8 cellular contexts compared by ENCODE assay signal in the genomic region with DNA sequence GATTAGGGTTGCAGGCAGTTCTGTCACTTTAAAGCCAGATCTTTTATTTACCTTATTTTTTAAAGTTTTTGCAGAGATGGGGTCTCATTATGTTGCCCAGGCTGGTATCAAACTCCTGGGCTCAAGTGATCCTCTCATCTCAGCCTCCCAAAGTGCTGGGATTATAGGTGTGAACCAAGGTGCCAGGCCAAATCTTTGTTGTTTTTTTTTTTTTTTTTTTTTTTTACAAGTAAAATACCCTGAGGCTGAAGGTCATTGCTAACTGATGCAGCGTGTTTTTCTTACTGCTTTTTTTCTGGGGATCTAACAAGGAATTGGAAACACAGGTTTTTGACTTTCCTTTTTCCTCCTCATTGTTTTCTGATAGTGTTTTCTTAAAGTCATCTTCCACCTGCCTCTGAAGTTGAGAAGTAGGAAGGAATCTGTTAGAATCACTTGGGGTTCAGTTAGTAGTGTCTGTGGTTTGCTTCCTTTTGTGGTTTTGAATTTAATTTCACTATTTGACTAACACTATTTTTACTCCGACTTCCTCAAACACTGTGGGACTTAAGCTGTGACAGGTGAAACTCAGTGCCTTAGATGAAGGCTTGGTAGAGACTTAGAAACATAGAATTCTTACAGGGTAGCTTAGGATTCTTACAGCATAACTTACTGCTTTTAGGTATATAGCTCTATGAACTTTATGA. TPM values are rescaled to one million over a fixed set of nuclear protein-coding genes. Genes with fewer than 3 reads are reported as not detected.
DNase-seq lines count a peak whose midpoint lies in the region; ATAC-seq and TF ChIP-seq lines count a peak whose summit lies in the region.

No MANE protein-coding gene starts in this region.

- peak overlapping the region; percentile 30 for H3K27ac Mint-ChIP-seq in CD8-positive, alpha-beta T cell
- H3K27ac Mint-ChIP-seq in activated CD8-positive, alpha-beta T cell treated with anti-CD3 and anti-CD28 coated beads, Interleukin-2, amount 10 ng/mL, durations not matched to agents 7 days and 5 days = peak overlapping the region; percentile 55
- H3K27ac Mint-ChIP-seq in stimulated activated memory B cell treated with anti-CD40 and anti-IgM and Interleukin-4, amounts not matched to agents 10 μg/mL and 1 μg/mL and 100 μg/mL, for 72 hours = peak overlapping the region; percentile 11

- peaks cover 31% of the 10 kb centered on the region for H3K36me3 Mint-ChIP-seq in CD8-positive, alpha-beta T cell
- H3K36me3 Mint-ChIP-seq in activated CD8-positive, alpha-beta T cell treated with anti-CD3 and anti-CD28 coated beads, Interleukin-2, amount 10 ng/mL, durations not matched to agents 7 days and 5 days (ENCODE audit: low read depth) = peaks cover 18% of the 10 kb centered on the region
- H3K36me3 Mint-ChIP-seq in stimulated activated memory B cell treated with anti-CD40 and anti-IgM and Interleukin-4, amounts not matched to agents 10 μg/mL and 1 μg/mL and 100 μg/mL, for 72 hours = peaks cover 26% of the 10 kb centered on the region

- H3K9me3 Mint-ChIP-seq in CD8-positive, alpha-beta T cell = no peaks in the 10 kb centered on the region
- no peaks in the 10 kb centered on the region for H3K9me3 Mint-ChIP-seq in activated CD8-positive, alpha-beta T cell treated with anti-CD3 and anti-CD28 coated beads, Interleukin-2, amount 10 ng/mL, durations not matched to agents 7 days and 5 days (ENCODE audit: insufficient read depth)
- H3K9me3 Mint-ChIP-seq in stimulated activated memory B cell treated with anti-CD40 and anti-IgM and Interleukin-4, amounts not matched to agents 10 μg/mL and 1 μg/mL and 100 μg/mL, for 72 hours = no peaks in the 10 kb centered on the region

- H3K9me3 ChIP-seq in CD8-positive, alpha-beta T cell (ENCODE audit: low read length) = no peaks in the 10 kb centered on the region

- peak; percentile 80 for ATAC-seq in CD8-positive, alpha-beta T cell
- ATAC-seq in GM19455 (IDR thresholded peaks at IDR 0.05; ENCODE audit: unreplicated experiment) (peak; percentile 75), HG03442 (IDR thresholded peaks at IDR 0.05; ENCODE audit: unreplicated experiment) (peak; percentile 83)
- ATAC-seq in activated CD8-positive, alpha-beta T cell treated with anti-CD3 and anti-CD28 coated beads, Interleukin-2, amount 10 ng/mL, durations not matched to agents 7 days and 5 days = peak; percentile 89
- peak; percentile 99 for ATAC-seq in stimulated activated memory B cell treated with anti-CD40 and anti-IgM and Interleukin-4, amounts not matched to agents 10 μg/mL and 1 μg/mL and 100 μg/mL, for 72 hours

- H3K27ac ChIP-seq in CD8-positive, alpha-beta T cell (ENCODE audit: low read depth, low read length) = no peak overlapping the region

- intact Hi-C loops in CD8-positive, alpha-beta T cell (cut with DNase I, micrococcal nuclease) = no loop called here

- DNase-seq in CD8-positive, alpha-beta T cell = no peak
- no peak for DNase-seq in activated CD8-positive, alpha-beta T cell treated with anti-CD3 and anti-CD28 coated beads, Interleukin-2, amount 10 ng/mL, durations not matched to agents 7 days and 5 days
- no peak for DNase-seq in epidermal melanocyte (ENCODE audit: insufficient read length, low spot score)
- no peak for DNase-seq in NCI-H187 (lab: John Stamatoyannopoulos, UW)
- DNase-seq in NCI-H446 treated with DMSO at 0.1 percent for 48 hours (lab: John Stamatoyannopoulos, UW) = no peak

- no peak for TF ChIP-seq CTCF in CD8-positive, alpha-beta T cell (IDR thresholded peaks at IDR 0.05)

- peaks cover 32% of the 10 kb centered on the region for H3K4me1 ChIP-seq in CD8-positive, alpha-beta T cell (ENCODE audit: insufficient read depth, low read length)

- peaks cover 3% of the 10 kb centered on the region for H3K36me3 ChIP-seq in CD8-positive, alpha-beta T cell (ENCODE audit: insufficient read depth, low read length)

- no peak overlapping the region for H3K4me3 ChIP-seq in CD8-positive, alpha-beta T cell (ENCODE audit: low read depth, low read length)

- H3K4me1 Mint-ChIP-seq in CD8-positive, alpha-beta T cell (ENCODE audit: low read depth) = peaks cover 62% of the 10 kb centered on the region
- H3K4me1 Mint-ChIP-seq in activated CD8-positive, alpha-beta T cell treated with anti-CD3 and anti-CD28 coated beads, Interleukin-2, amount 10 ng/mL, durations not matched to agents 7 days and 5 days (ENCODE audit: low read depth) = peaks cover 33% of the 10 kb centered on the region
- peaks cover 54% of the 10 kb centered on the region for H3K4me1 Mint-ChIP-seq in stimulated activated memory B cell treated with anti-CD40 and anti-IgM and Interleukin-4, amounts not matched to agents 10 μg/mL and 1 μg/mL and 100 μg/mL, for 72 hours

- CTCF ChIA-PET in CD8-positive, alpha-beta T cell (lab: Charles Lee) = no interaction called here
- CTCF ChIA-PET in activated CD8-positive, alpha-beta T cell treated with anti-CD3 and anti-CD28 coated beads, Interleukin-2, amount 10 ng/mL, durations not matched to agents 7 days and 5 days (lab: Charles Lee) = interaction anchor here (0.9 to 2.2 kb wide), 3 partner anchors 9 to 122 kb away, joined by 3 to 7 read pairs (median 4); partner anchors contain the start of gene CLTC

- POLR2A ChIA-PET in CD8-positive, alpha-beta T cell (lab: Charles Lee) = interaction anchor here (0.5 to 1.3 kb wide), 3 partner anchors 19 to 45 kb away, joined by 3 to 4 read pairs (median 3); no protein-coding TSS in a partner anchor
- POLR2A ChIA-PET in activated CD8-positive, alpha-beta T cell treated with anti-CD3 and anti-CD28 coated beads, Interleukin-2, amount 10 ng/mL, durations not matched to agents 7 days and 5 days (lab: Charles Lee) = interaction anchor here (3.1 kb wide), 1 partner anchor 22 kb away, joined by 18 read pairs; the partner anchor contains the start of gene CLTC

- H3K27me3 ChIP-seq in CD8-positive, alpha-beta T cell (ENCODE audit: insufficient read depth, low read length) = no peaks in the 10 kb centered on the region

- peak overlapping the region; percentile 29 for H3K4me3 Mint-ChIP-seq in CD8-positive, alpha-beta T cell
- peak overlapping the region; percentile 26 for H3K4me3 Mint-ChIP-seq in activated CD8-positive, alpha-beta T cell treated with anti-CD3 and anti-CD28 coated beads, Interleukin-2, amount 10 ng/mL, durations not matched to agents 7 days and 5 days
- peak overlapping the region; percentile 69 for H3K4me3 Mint-ChIP-seq in stimulated activated memory B cell treated with anti-CD40 and anti-IgM and Interleukin-4, amounts not matched to agents 10 μg/mL and 1 μg/mL and 100 μg/mL, for 72 hours

- H3K27me3 Mint-ChIP-seq in CD8-positive, alpha-beta T cell (ENCODE audit: low read depth) = no peaks in the 10 kb centered on the region
- H3K27me3 Mint-ChIP-seq in activated CD8-positive, alpha-beta T cell treated with anti-CD3 and anti-CD28 coated beads, Interleukin-2, amount 10 ng/mL, durations not matched to agents 7 days and 5 days (ENCODE audit: low read depth) = no peaks in the 10 kb centered on the region
- no peaks in the 10 kb centered on the region for H3K27me3 Mint-ChIP-seq in stimulated activated memory B cell treated with anti-CD40 and anti-IgM and Interleukin-4, amounts not matched to agents 10 μg/mL and 1 μg/mL and 100 μg/mL, for 72 hours

RNA-seq across cellular contexts. Expression of gene CLTC, which starts 22.2 kb away (rescaled TPM):
- 10 to 100 TPM; 73.4 to 86.0 TPM for total RNA-seq in CD8-positive, alpha-beta T cell
- 100 to 1,000 TPM; 126 to 131 TPM for total RNA-seq in activated CD8-positive, alpha-beta T cell treated with anti-CD3 and anti-CD28 coated beads, Interleukin-2, amount 10 ng/mL, durations not matched to agents 7 days and 5 days
